Comparison of ENCODE assay signal across 26 cellular contexts in genomic region chr4:152011469-152011868, GRCh38.
DNase-seq lines count a peak whose midpoint lies in the region; ATAC-seq, FAIRE-seq and TF ChIP-seq lines count a peak whose summit lies in the region.
"Had no signal": no experiment of that assay in that cellular context is flagged by ENCODE, and none has a peak within 500 bp of the region (broad histone marks: within the 10 kb centered on the region; RNA-seq: fewer than 3 reads in every experiment).

No MANE protein-coding gene starts in this region.

- peaks cover 7% of the 10 kb centered on the region for H3F3A ChIP-seq in PC-3 (ENCODE audit: low read length, unreplicated experiment)

- no peak overlapping the region for H3K27ac ChIP-seq in BLaER1 treated with 17β-estradiol and CSF1 and Interleukin-3, amounts not matched to agents 10 nM and 100 nM
- no peak overlapping the region for H3K27ac ChIP-seq in CD8-positive, alpha-beta memory T cell (ENCODE audit: low read depth, low read length)
- H3K27ac ChIP-seq in PC-3 (ENCODE audit: low read length) = peak overlapping the region; percentile 96
- H3K27ac ChIP-seq: A549, C4-2B, SK-N-MC had no signal

- peak overlapping the region in 6 of 8 donors; percentile 64 to 96 (median 73) for H3K27ac Mint-ChIP-seq in CD8-positive, alpha-beta memory T cell
- no peak overlapping the region for H3K27ac Mint-ChIP-seq in activated T-helper 1 cell treated with anti-CD3 and anti-CD28 coated beads, Interleukin-12 subunit alpha, Interleukin-12 subunit beta, Interleukin-2, Interleukin-4 antibody, amounts not matched to agents 30 ng/mL and 10 ng/mL and 1 ng/mL, durations not matched to agents 14 hours and 24 hours and 36 hours

- H2AFZ ChIP-seq in PC-3 (ENCODE audit: low read length) = peak overlapping the region; percentile 29

- no peaks in the 10 kb centered on the region for H3K27me3 ChIP-seq in BLaER1 treated with 17β-estradiol and CSF1 and Interleukin-3, amounts not matched to agents 10 nM and 100 nM
- H3K27me3 ChIP-seq in CD8-positive, alpha-beta memory T cell (ENCODE audit: insufficient read depth, low read length, poor library complexity, severe bottlenecking) = no peaks in the 10 kb centered on the region
- no peaks in the 10 kb centered on the region for H3K27me3 ChIP-seq in PC-3 (ENCODE audit: low read length)

- H3K36me3 ChIP-seq in BLaER1 treated with 17β-estradiol and CSF1 and Interleukin-3, amounts not matched to agents 10 nM and 100 nM = peaks cover 0 to 9% (median 0%) of the 10 kb centered on the region in 11 experiments; a peak in 2 of 22 replicates
- H3K36me3 ChIP-seq in CD8-positive, alpha-beta memory T cell (ENCODE audit: insufficient read depth, low read length) = no peaks in the 10 kb centered on the region
- H3K36me3 ChIP-seq in PC-3 (ENCODE audit: low read depth, low read length) = no peaks in the 10 kb centered on the region

- H3K9me3 ChIP-seq in BLaER1 treated with 17β-estradiol and CSF1 and Interleukin-3, amounts not matched to agents 10 nM and 100 nM (replicated peaks in 1 of 11) = peaks cover 15 to 29% (median 23%) of the 10 kb centered on the region in 11 experiments
- no peaks in the 10 kb centered on the region for H3K9me3 ChIP-seq in CD8-positive, alpha-beta memory T cell (ENCODE audit: low read length)
- H3K9me3 ChIP-seq in PC-3 (ENCODE audit: low read length) = no peaks in the 10 kb centered on the region

- POLR2A ChIA-PET in CD8-positive, alpha-beta memory T cell (lab: Charles Lee) = no interaction called here
- POLR2A ChIA-PET in PC-3 (lab: Charles Lee; ENCODE audit: unreplicated experiment) = no interaction called here

- H3K79me2 ChIP-seq in PC-3 (ENCODE audit: low read length) = no peaks in the 10 kb centered on the region

- H3K4me3 Mint-ChIP-seq in CD8-positive, alpha-beta memory T cell = no peak overlapping the region
- peak overlapping the region; percentile 10 for H3K4me3 Mint-ChIP-seq in activated T-helper 1 cell treated with anti-CD3 and anti-CD28 coated beads, Interleukin-12 subunit alpha, Interleukin-12 subunit beta, Interleukin-2, Interleukin-4 antibody, amounts not matched to agents 30 ng/mL and 10 ng/mL and 1 ng/mL, durations not matched to agents 14 hours and 24 hours and 36 hours

- no peak overlapping the region for H3K4me3 ChIP-seq in BLaER1 treated with 17β-estradiol and CSF1 and Interleukin-3, amounts not matched to agents 10 nM and 100 nM
- no peak overlapping the region for H3K4me3 ChIP-seq in CD8-positive, alpha-beta memory T cell (ENCODE audit: low read length)
- no peak overlapping the region for H3K4me3 ChIP-seq in PC-3 (ENCODE audit: low read length)
- H3K4me3 ChIP-seq: A549, GM12878, K562, SK-N-MC had no signal

- DNase-seq in CD8-positive, alpha-beta memory T cell = no peak
- peak; percentile 88 for DNase-seq in PC-3
- no peak for DNase-seq in activated T-helper 1 cell treated with anti-CD3 and anti-CD28 coated beads, Interleukin-12 subunit alpha, Interleukin-12 subunit beta, Interleukin-2, Interleukin-4 antibody, amounts not matched to agents 30 ng/mL and 10 ng/mL and 1 ng/mL, durations not matched to agents 14 hours and 24 hours and 36 hours (ENCODE audit: low spot score)
- no peak for DNase-seq in RCC 7860 (ENCODE audit: low spot score)
- no peak for DNase-seq in DMS79 treated with DMSO at 0.1 percent for 48 hours (lab: John Stamatoyannopoulos, UW)
- DNase-seq in pons (ENCODE audit: low spot score) = no peak
- DNase-seq: AML-193, DMS153, GDM1, H9, MV-4-11, NCI-H1105, NCI-H146, NCI-H1930, NCI-H2107, NCI-H524 treated with DMSO at 0.1 percent for 48 hours, NCI-H774, SIG-M5 had no signal

- no TSS peak for BruUV-seq in PC-3 (replicated peaks; lab: Mats Ljungman, UMichigan)

- no peaks in the 10 kb centered on the region for H3K9me2 ChIP-seq in PC-3 (replicated peaks; ENCODE audit: low read length)

- no peak overlapping the region for H3K9ac ChIP-seq in BLaER1 treated with 17β-estradiol and CSF1 and Interleukin-3, amounts not matched to agents 10 nM and 100 nM
- H3K9ac ChIP-seq in PC-3 (ENCODE audit: low read length) = peak overlapping the region; percentile 66

- H3K4me1 Mint-ChIP-seq in CD8-positive, alpha-beta memory T cell = peaks cover 49 to 63% (median 62%) of the 10 kb centered on the region in 3 donors
- peaks cover 63% of the 10 kb centered on the region for H3K4me1 Mint-ChIP-seq in activated T-helper 1 cell treated with anti-CD3 and anti-CD28 coated beads, Interleukin-12 subunit alpha, Interleukin-12 subunit beta, Interleukin-2, Interleukin-4 antibody, amounts not matched to agents 30 ng/mL and 10 ng/mL and 1 ng/mL, durations not matched to agents 14 hours and 24 hours and 36 hours (ENCODE audit: low read depth)

- H3K4me2 ChIP-seq in BLaER1 treated with 17β-estradiol and CSF1 and Interleukin-3, amounts not matched to agents 10 nM and 100 nM = peak overlapping the region in 7 of 11 experiments; percentile 19 to 70 (median 51); a peak in 10 of 22 replicates
- H3K4me2 ChIP-seq in PC-3 (ENCODE audit: low read length) = peak overlapping the region; percentile 61
- H3K4me2 ChIP-seq: A549 had no signal

- no peaks in the 10 kb centered on the region for H4K20me1 ChIP-seq in BLaER1 treated with 17β-estradiol and CSF1 and Interleukin-3, amounts not matched to agents 10 nM and 100 nM
- no peaks in the 10 kb centered on the region for H4K20me1 ChIP-seq in PC-3 (ENCODE audit: low read length)

- no peak for FAIRE-seq in RCC 7860 (lab: Jason Lieb, UNC)
- FAIRE-seq: A549, GM12878, HTR-8/SVneo, K562 had no signal

- TF ChIP-seq CTCF in PC-3 (conservative IDR thresholded peaks at IDR 0.05; ENCODE audit: low read depth, low read length) = no peak

- peaks cover 12 to 51% (median 39%) of the 10 kb centered on the region in 10 experiments for H3K4me1 ChIP-seq in BLaER1 treated with 17β-estradiol and CSF1 and Interleukin-3, amounts not matched to agents 10 nM and 100 nM
- peaks cover 42% of the 10 kb centered on the region for H3K4me1 ChIP-seq in CD8-positive, alpha-beta memory T cell (ENCODE audit: insufficient read depth, low read length)
- peaks cover 35% of the 10 kb centered on the region for H3K4me1 ChIP-seq in PC-3 (ENCODE audit: insufficient read depth, low read length)
- H3K4me1 ChIP-seq: A549 had no signal

- H3K36me3 Mint-ChIP-seq in CD8-positive, alpha-beta memory T cell = peaks cover 0 to 3% (median 1%) of the 10 kb centered on the region in 3 donors
- peaks cover 11% of the 10 kb centered on the region for H3K36me3 Mint-ChIP-seq in activated T-helper 1 cell treated with anti-CD3 and anti-CD28 coated beads, Interleukin-12 subunit alpha, Interleukin-12 subunit beta, Interleukin-2, Interleukin-4 antibody, amounts not matched to agents 30 ng/mL and 10 ng/mL and 1 ng/mL, durations not matched to agents 14 hours and 24 hours and 36 hours (ENCODE audit: low read depth)

- H3K27me3 Mint-ChIP-seq in CD8-positive, alpha-beta memory T cell = peaks cover 0 to 1% of the 10 kb centered on the region in 2 donors
- H3K27me3 Mint-ChIP-seq in activated T-helper 1 cell treated with anti-CD3 and anti-CD28 coated beads, Interleukin-12 subunit alpha, Interleukin-12 subunit beta, Interleukin-2, Interleukin-4 antibody, amounts not matched to agents 30 ng/mL and 10 ng/mL and 1 ng/mL, durations not matched to agents 14 hours and 24 hours and 36 hours (ENCODE audit: insufficient read depth) = no peaks in the 10 kb centered on the region

- H3K9me3 Mint-ChIP-seq in CD8-positive, alpha-beta memory T cell = peaks cover 0 to 3% (median 2%) of the 10 kb centered on the region in 5 donors
- no peaks in the 10 kb centered on the region for H3K9me3 Mint-ChIP-seq in activated T-helper 1 cell treated with anti-CD3 and anti-CD28 coated beads, Interleukin-12 subunit alpha, Interleukin-12 subunit beta, Interleukin-2, Interleukin-4 antibody, amounts not matched to agents 30 ng/mL and 10 ng/mL and 1 ng/mL, durations not matched to agents 14 hours and 24 hours and 36 hours

- ATAC-seq in PC-3 = peak; percentile 75
- ATAC-seq: A549, GM12878, K562, Panc1 had no signal

- intact Hi-C loops in PC-3 (cut with micrococcal nuclease) = loop anchor here (1.0 to 2.0 kb wide), 7 partner anchors 21 to 253 kb away; partner anchors contain the start of gene GATB
- intact Hi-C loops in activated T-helper 1 cell treated with anti-CD3 and anti-CD28 coated beads, Interleukin-12 subunit alpha, Interleukin-12 subunit beta, Interleukin-2, Interleukin-4 antibody, amounts not matched to agents 30 ng/mL and 10 ng/mL and 1 ng/mL, durations not matched to agents 14 hours and 24 hours and 36 hours (cut with micrococcal nuclease) = no loop called here

- CTCF ChIA-PET in CD8-positive, alpha-beta memory T cell (lab: Charles Lee) = no interaction called here
- CTCF ChIA-PET in PC-3 (lab: Charles Lee) = no interaction called here
